ENCODE assay signal across 15 cellular contexts in genomic region chr3:148600902-148601765, GRCh38.
DNase-seq lines count a peak whose midpoint lies in the region; TF ChIP-seq lines count a peak whose summit lies in the region.
"Had no signal": no experiment of that assay in that cellular context is flagged by ENCODE, and none has a peak within 500 bp of the region (broad histone marks: within the 10 kb centered on the region; RNA-seq: fewer than 3 reads in every experiment).

No MANE protein-coding gene starts in this region.

- H3K4me3 ChIP-seq in epithelial cell of proximal tubule (ENCODE audit: low read depth, low read length) = no peak overlapping the region
- H3K4me3 ChIP-seq: vagina had no signal

- H3K27ac Mint-ChIP-seq in nephron = peak overlapping the region; percentile 91 to 96 (median 93)
- H3K27ac Mint-ChIP-seq: memory B cell had no signal

- no peak for TF ChIP-seq CTCF in epithelial cell of proximal tubule (conservative IDR thresholded peaks at IDR 0.05; ENCODE audit: low read depth, low read length)
- no peak for TF ChIP-seq CTCF in nephron (IDR thresholded peaks at IDR 0.05; ENCODE audit: unreplicated experiment in 3 of 3)
- TF ChIP-seq CTCF in GM20000 (IDR thresholded peaks at IDR 0.05; ENCODE audit: extremely low read depth, missing control alignments) = no peak

- no peaks in the 10 kb centered on the region for H3K27me3 Mint-ChIP-seq in nephron (ENCODE audit: low read depth)
- H3K27me3 Mint-ChIP-seq: memory B cell had no signal

- H3K4me1 Mint-ChIP-seq in nephron = peaks cover 22% of the 10 kb centered on the region
- H3K4me1 Mint-ChIP-seq: memory B cell had no signal

- DNase-seq in ELR (ENCODE audit: low read depth) = peak; percentile 15
- DNase-seq in NCI-H748 (lab: John Stamatoyannopoulos, UW; ENCODE audit: unreplicated experiment) = peak; percentile 85
- DNase-seq in epithelial cell of proximal tubule (ENCODE audit: low read depth) = peak; percentile 94
- DNase-seq in activated CD4-positive, CD25-positive, alpha-beta regulatory T cell treated with anti-CD3 and anti-CD28 coated beads, Interleukin-2, amount 50 U/mL, for 72 hours = no peak
- no peak for DNase-seq in GM20000 (ENCODE audit: low spot score)
- DNase-seq in activated CD4-positive, alpha-beta T cell treated with anti-CD3 and anti-CD28 coated beads for 4 hours = no peak
- no peak for DNase-seq in NCI-H2227 treated with DMSO at 0.1 percent for 48 hours (lab: John Stamatoyannopoulos, UW)
- DNase-seq: activated gamma-delta T cell treated with Interleukin-2 at 50 U/mL for 16 hours; AML-193; NCI-H1092; NCI-H446; stimulated activated naive CD4-positive, alpha-beta T cell treated with Interleukin-2 at 50 U/mL for 16 hours had no signal

- H3K9me3 Mint-ChIP-seq in nephron = no peaks in the 10 kb centered on the region
- H3K9me3 Mint-ChIP-seq: memory B cell had no signal

- H3K36me3 Mint-ChIP-seq in nephron (ENCODE audit: low read depth) = no peaks in the 10 kb centered on the region
- H3K36me3 Mint-ChIP-seq: memory B cell had no signal

- H3K4me3 Mint-ChIP-seq in nephron = no peak overlapping the region
- H3K4me3 Mint-ChIP-seq: memory B cell had no signal

Comparison
In these comparisons a context has a peak if more than half of its experiments do, and no peak if none do; other contexts are left out.
1. DNase-seq: peak in ELR (single experiment), NCI-H748 (single experiment) and epithelial cell of proximal tubule (single experiment); none in activated CD4-positive, CD25-positive, alpha-beta regulatory T cell treated with anti-CD3 and anti-CD28 coated beads, Interleukin-2, amount 50 U/mL, for 72 hours (single experiment), GM20000 (single experiment), activated CD4-positive, alpha-beta T cell treated with anti-CD3 and anti-CD28 coated beads for 4 hours (0 of 2) and NCI-H2227 treated with DMSO at 0.1 percent for 48 hours (single experiment).